ENCODE assay signal across 9 cellular contexts in the genomic region with DNA sequence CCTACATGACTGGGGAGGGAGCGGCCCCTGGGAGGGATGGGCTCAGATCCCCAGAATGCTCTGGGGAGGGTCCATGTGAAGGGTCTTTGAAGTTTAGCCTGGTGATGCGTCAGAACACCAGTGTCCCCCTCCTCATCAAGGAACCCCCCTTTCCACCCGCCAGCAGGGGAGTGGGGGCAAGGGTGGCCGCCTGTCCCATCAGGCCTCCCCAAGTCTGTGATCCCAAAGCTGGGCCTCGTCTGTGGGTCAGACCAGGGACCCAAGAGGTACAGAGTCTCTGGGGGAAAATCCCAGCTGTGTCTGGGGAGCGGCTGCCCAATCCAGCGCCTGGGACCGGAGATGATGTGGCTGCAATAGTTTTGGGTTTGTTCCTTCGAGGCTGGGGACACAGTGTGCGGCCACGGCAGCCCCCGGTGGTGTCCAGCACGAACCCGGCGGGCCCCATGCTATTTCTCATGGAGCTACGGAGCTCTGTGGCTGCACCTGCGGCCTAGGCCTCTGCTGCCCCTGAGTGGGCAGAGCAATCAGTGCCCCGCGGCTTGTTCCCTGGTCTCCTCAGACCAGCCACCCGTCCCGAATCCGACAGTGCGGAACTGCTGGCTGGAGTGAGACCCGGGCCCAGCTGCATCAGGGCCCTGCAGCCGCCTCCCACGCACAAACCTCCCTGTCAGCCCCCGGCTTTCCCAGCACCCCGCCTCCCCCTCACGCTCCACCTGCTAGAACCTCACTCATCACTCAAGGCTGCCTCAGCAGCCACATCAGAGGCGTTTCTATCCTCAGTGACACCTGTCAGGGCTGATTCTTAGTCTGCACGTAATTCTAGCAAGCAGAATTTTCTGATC. TPM values are rescaled to one million over a fixed set of nuclear protein-coding genes. Genes with fewer than 3 reads are reported as not detected.
DNase-seq lines count a peak whose midpoint lies in the region; ATAC-seq and TF ChIP-seq lines count a peak whose summit lies in the region.
"Had no signal": no experiment of that assay in that cellular context is flagged by ENCODE, and none has a peak within 500 bp of the region (broad histone marks: within the 10 kb centered on the region; RNA-seq: fewer than 3 reads in every experiment).

No MANE protein-coding gene starts in this region.

- H2BK20ac ChIP-seq in H9 (ENCODE audit: low read depth, low read length, poor library complexity, severe bottlenecking), result no peak overlapping the region

- H4K20me1 ChIP-seq in H9 (ENCODE audit: control insufficient read depth, insufficient read depth, insufficient read length), result no peaks in the 10 kb centered on the region

- no peak overlapping the region for H4K8ac ChIP-seq in H9 (replicated peaks; ENCODE audit: insufficient read length, low read depth, low read length)

- H3K79me2 ChIP-seq in H9 (ENCODE audit: insufficient read depth, low read length), result no peaks in the 10 kb centered on the region

- H2BK15ac ChIP-seq in H9 (ENCODE audit: low read depth, low read length), result no peak overlapping the region

- H4K91ac ChIP-seq in H9 (ENCODE audit: insufficient read length, low read depth, low read length), result no peak overlapping the region

- no peak; the same call in 2 of the 3 replicates for TF ChIP-seq CTCF in H9 (conservative IDR thresholded peaks at IDR 0.05)

- H2BK120ac ChIP-seq in H9 (ENCODE audit: low read depth, low read length, poor library complexity, severe bottlenecking), result no peak overlapping the region

- no peak overlapping the region for H3K18ac ChIP-seq in H9 (ENCODE audit: insufficient read length, low read depth, low read length)

- 81% methylated on average over 31 of the region's 31 CpGs for WGBS in right cardiac atrium
- no CpG with 5 or more reads among the region's 31 CpGs for WGBS in H9 (ENCODE audit: extremely low coverage, insufficient read length, low lambda C conversion rate)

- H2BK5ac ChIP-seq in H9 (ENCODE audit: insufficient read length, low read length), result no peak overlapping the region

- H2BK12ac ChIP-seq in H9 (ENCODE audit: insufficient read length, low read depth, low read length), result no peak overlapping the region

- peak overlapping the region in 1 of 3 experiments; percentile 44; a peak in 1 of 7 replicates for H3K27ac Mint-ChIP-seq in H9

- H3K36me3 Mint-ChIP-seq in H9 (ENCODE audit: insufficient read depth in 1 of 3, low read depth in 3 of 3), result no peaks in the 10 kb centered on the region

- no peak overlapping the region for H3K14ac ChIP-seq in H9 (ENCODE audit: insufficient read depth, low read length)

- H3K23me2 ChIP-seq in H9 (ENCODE audit: insufficient read length, low read depth, low read length, poor library complexity, severe bottlenecking), result peaks cover 6% of the 10 kb centered on the region

- peaks cover 4 to 17% of the 10 kb centered on the region in 2 experiments for H3K4me1 Mint-ChIP-seq in H9

- no peak overlapping the region for H3K4ac ChIP-seq in H9 (ENCODE audit: low read depth, low read length)

- no peaks in the 10 kb centered on the region for H3K27me3 ChIP-seq in right cardiac atrium (ENCODE audit: control insufficient read depth, insufficient read depth)
- H3K27me3 ChIP-seq in H9 (ENCODE audit: insufficient read depth, low read length), result no peaks in the 10 kb centered on the region
- H3K27me3 ChIP-seq: cardiac muscle cell had no signal

- no peak overlapping the region for H3K4me3 ChIP-seq in right cardiac atrium (ENCODE audit: low read length)
- H3K4me3 ChIP-seq: cardiac muscle cell had no signal

- no peak overlapping the region for H3T11ph ChIP-seq in H9 (ENCODE audit: low read length)

- H3K27ac ChIP-seq in right cardiac atrium (ENCODE audit: low read length) (no peak overlapping the region), H9 (ENCODE audit: insufficient read length, low read depth, low read length) (no peak overlapping the region)
- H3K27ac ChIP-seq: cardiac muscle cell had no signal

- H3K23ac ChIP-seq in H9 (ENCODE audit: insufficient read length, low read depth, low read length), result no peak overlapping the region

- H3K9me3 ChIP-seq in right cardiac atrium (ENCODE audit: control insufficient read depth, low read length), result no peaks in the 10 kb centered on the region
- H3K9me3 ChIP-seq in H9 (ENCODE audit: control insufficient read depth, low read depth, low read length), result no peaks in the 10 kb centered on the region

- no peaks in the 10 kb centered on the region for H3K4me1 ChIP-seq in right cardiac atrium (ENCODE audit: control insufficient read depth, insufficient read depth, low read length)
- no peaks in the 10 kb centered on the region for H3K4me1 ChIP-seq in H9 (ENCODE audit: insufficient read depth, low read length)

- no peak overlapping the region for H3K4me3 Mint-ChIP-seq in H9

- DNase-seq in activated gamma-delta T cell treated with Interleukin-2 at 50 U/mL for 16 hours (peak; percentile 43), activated gamma-delta T cell (lab: John Stamatoyannopoulos, UW) (no peak), right cardiac atrium (peak in 2 of 3 donors; percentile 47 to 64), medulla oblongata (ENCODE audit: extremely low spot score) (no peak), NCI-H1105 (lab: John Stamatoyannopoulos, UW) (no peak), H9 (no peak)
- peak; percentile 40 for DNase-seq in activated CD4-positive, CD25-positive, alpha-beta regulatory T cell treated with anti-CD3 and anti-CD28 coated beads, Interleukin-2, amount 50 U/mL, for 72 hours
- peak; percentile 69 to 84 (median 77) for DNase-seq in stimulated activated naive CD4-positive, alpha-beta T cell (lab: John Stamatoyannopoulos, UW)

- no peak overlapping the region for H2AFZ ChIP-seq in H9 (ENCODE audit: low read length)

- no peak for ATAC-seq in right cardiac atrium

- no peak overlapping the region for H3K4me2 ChIP-seq in H9 (ENCODE audit: insufficient read depth, insufficient read length, low read length)

- no peak overlapping the region for H3K9ac ChIP-seq in H9 (ENCODE audit: extremely low read depth, insufficient read length, low read length)

- no peaks in the 10 kb centered on the region for H3K9me3 Mint-ChIP-seq in H9

- intact Hi-C loops in right cardiac atrium (cut with DNase I), result no loop called here

- no peak overlapping the region for H4K5ac ChIP-seq in H9 (ENCODE audit: insufficient read length, low read depth, low read length)

- no peak overlapping the region for H2AK5ac ChIP-seq in H9 (ENCODE audit: insufficient read length, low read length)

- H3K56ac ChIP-seq in H9 (ENCODE audit: insufficient read length, low read depth, low read length), result no peak overlapping the region

- no peaks in the 10 kb centered on the region; the same call in 1 of the 2 replicates for H3K27me3 Mint-ChIP-seq in H9 (ENCODE audit: low read depth)

- H3K79me1 ChIP-seq in H9 (ENCODE audit: insufficient read depth, low read depth, low read length, poor library complexity, severe bottlenecking), result no peaks in the 10 kb centered on the region

RNA-seq across cellular contexts. Expression of a gene that starts 29.2 kb away (rescaled TPM):
- total RNA-seq in right cardiac atrium, result 1 to 10 TPM; 2.5 to 3.2 (median 2.8) TPM
- 1.7 TPM for polyA plus RNA-seq in right cardiac atrium
- total RNA-seq in H9 (2021), result 5.3 TPM in 2 replicates

Comparison
In these comparisons a context has a peak if more than half of its experiments do, and no peak if none do; other contexts are left out.
1. DNase-seq: peak in activated gamma-delta T cell treated with Interleukin-2 at 50 U/mL for 16 hours (single experiment), activated CD4-positive, CD25-positive, alpha-beta regulatory T cell treated with anti-CD3 and anti-CD28 coated beads, Interleukin-2, amount 50 U/mL, for 72 hours (single experiment), right cardiac atrium (2 of 3) and stimulated activated naive CD4-positive, alpha-beta T cell (6 of 6); none in activated gamma-delta T cell (single experiment), medulla oblongata (single experiment), NCI-H1105 (single experiment) and H9 (single experiment).